ENCODE assay signal across 1 cellular context in genomic region chr16:89995475-89996177, GRCh38.
TF ChIP-seq lines count a peak whose summit lies in the region.

No MANE protein-coding gene starts in this region.

TF ChIP-seq in HCT116, 20 proteins besides CTCF, POLR2A, EP300 and RAD21:
- TF ChIP-seq TCF7L2 (IDR thresholded peaks at IDR 0.05; ENCODE audit: borderline replicate concordance, extremely low read depth, insufficient read depth, insufficient read length): peak; percentile 26
- TF ChIP-seq POLR2AphosphoS5 (IDR thresholded peaks at IDR 0.05; ENCODE audit: low read depth, low read length): peak; percentile 19
- peak; percentile 93 for TF ChIP-seq JUND (IDR thresholded peaks at IDR 0.05)
- peak; percentile 61 for TF ChIP-seq CBX3 (IDR thresholded peaks at IDR 0.05; ENCODE audit: low read depth)
- peak; percentile 85 for TF ChIP-seq SRF (IDR thresholded peaks at IDR 0.05; ENCODE audit: low read depth)
- TF ChIP-seq ZBTB33 (IDR thresholded peaks at IDR 0.05; ENCODE audit: extremely low read depth, insufficient replicate concordance, low read length): peak; percentile 26
- peak; percentile 90; the same call in 1 of the 2 replicates for TF ChIP-seq ATF3 (IDR thresholded peaks at IDR 0.05)
- TF ChIP-seq, protein P1, sequence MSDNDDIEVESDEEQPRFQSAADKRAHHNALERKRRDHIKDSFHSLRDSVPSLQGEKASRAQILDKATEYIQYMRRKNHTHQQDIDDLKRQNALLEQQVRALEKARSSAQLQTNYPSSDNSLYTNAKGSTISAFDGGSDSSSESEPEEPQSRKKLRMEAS (IDR thresholded peaks at IDR 0.05): peak; percentile 49; the same call in 1 of the 2 replicates
- TF ChIP-seq SP1 (IDR thresholded peaks at IDR 0.05; ENCODE audit: low read depth): peak; percentile 75
- peak; percentile 98 for TF ChIP-seq FOSL1 (IDR thresholded peaks at IDR 0.05; ENCODE audit: low read depth)
